Comparison of ENCODE assay signal across 1 cellular context in genomic region chr2:20346565-20347127, GRCh38.
TF ChIP-seq lines count a peak whose summit lies in the region.

No MANE protein-coding gene starts in this region.

TF ChIP-seq in HepG2, 621 proteins besides CTCF, POLR2A, EP300 and RAD21:
- TF ChIP-seq PREB (CRISPR knock-in tag; IDR thresholded peaks at IDR 0.05) = no peak
- 0 out of 2 replicates have a peak, but pooled peaks have one; percentile 40 for TF ChIP-seq ZNF878 (CRISPR knock-in tag; IDR thresholded peaks at IDR 0.05)
